In genomic region chr19:32355309-32355708, GRCh38 we compare ENCODE assay signal across 20 cellular contexts.
"Had no signal": no experiment of that assay in that cellular context is flagged by ENCODE, and none has a peak within 500 bp of the region (broad histone marks: within the 10 kb centered on the region; RNA-seq: fewer than 3 reads in every experiment).

No MANE protein-coding gene starts in this region.

- H3K4me3 ChIP-seq: cardiac muscle cell, esophagus squamous epithelium, heart right ventricle, left ventricle myocardium inferior, right lobe of liver, SJCRH30 had no signal

- H2AFZ ChIP-seq: parathyroid adenoma had no signal

- H3K27ac Mint-ChIP-seq: dendritic cell treated with granulocyte-macrophage colony-stimulating factor and Interleukin-4, amounts not matched to agents 40 ng/mL and 50 ng/mL, for 4 days; T-helper 17 cell; WTC11 had no signal

- H3K4me3 Mint-ChIP-seq: activated T-cell treated with anti-CD3 and anti-CD28 coated beads, Interleukin-2, amount 50 U/mL, for 4 hours; dendritic cell treated with granulocyte-macrophage colony-stimulating factor and Interleukin-4, amounts not matched to agents 40 ng/mL and 50 ng/mL, for 4 days; T-helper 17 cell; WTC11 had no signal

- H3K9me3 Mint-ChIP-seq: activated T-cell treated with anti-CD3 and anti-CD28 coated beads, Interleukin-2, amount 50 U/mL, for 4 hours; dendritic cell treated with granulocyte-macrophage colony-stimulating factor and Interleukin-4, amounts not matched to agents 40 ng/mL and 50 ng/mL, for 4 days; WTC11 had no signal

- H3K27me3 ChIP-seq: cardiac muscle cell, esophagus squamous epithelium, right lobe of liver, SJCRH30 had no signal

- H3K4me1 Mint-ChIP-seq: WTC11 had no signal

- ATAC-seq: activated T-cell treated with anti-CD3 and anti-CD28 coated beads, Interleukin-2, amount 50 U/mL, for 4 hours; heart right ventricle; right lobe of liver; T-helper 17 cell; WTC11 had no signal

- H3K9ac ChIP-seq: parathyroid adenoma had no signal

- H3K27ac ChIP-seq: cardiac muscle cell, heart right ventricle, left ventricle myocardium inferior, parathyroid adenoma, right lobe of liver, SJCRH30 had no signal

- DNase-seq: activated CD4-positive, alpha-beta T cell treated with anti-CD3 and anti-CD28 coated beads for 48 hours; activated gamma-delta T cell treated with Interleukin-2 at 50 U/mL for 16 hours; activated T-cell treated with anti-CD3 and anti-CD28 coated beads, Interleukin-2, amount 50 U/mL, for 4 hours; amygdala; effector CD8-positive, alpha-beta T cell; esophagus squamous epithelium; heart right ventricle; kidney glomerular epithelial cell; left ventricle myocardium inferior; mammary epithelial cell; right lobe of liver; SJCRH30; small intestine; stimulated activated CD4-positive, alpha-beta T cell treated with anti-CD3 and anti-CD28 coated beads, Interleukin-15, amount 100 ng/mL, for 24 hours; stimulated activated CD4-positive, alpha-beta T cell treated with anti-CD3 and anti-CD28 coated beads, Interleukin-2, amount 100 ng/mL, for 48 hours; T-helper 17 cell had no signal

- H3K27me3 Mint-ChIP-seq: T-helper 17 cell had no signal
